ENCODE assay signal across 8 cellular contexts in the genomic region with DNA sequence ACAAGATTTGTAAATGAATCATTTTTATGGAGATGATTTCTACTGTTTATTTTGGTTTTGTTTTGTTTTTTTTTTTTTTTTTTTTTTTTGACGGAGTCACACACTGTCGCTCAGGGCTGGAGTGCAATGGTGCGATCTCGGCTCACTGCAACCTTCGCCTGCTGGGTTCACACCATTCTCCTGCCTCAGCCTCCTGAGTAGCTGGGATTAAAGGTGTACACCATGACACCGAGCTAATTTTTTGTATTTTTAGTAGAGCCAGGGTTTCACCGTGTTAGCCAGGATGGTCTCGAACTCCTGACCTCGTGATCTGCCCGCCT. TPM values are rescaled to one million over a fixed set of nuclear protein-coding genes. Genes with fewer than 3 reads are reported as not detected.
DNase-seq lines count a peak whose midpoint lies in the region; ATAC-seq, FAIRE-seq and TF ChIP-seq lines count a peak whose summit lies in the region.
"Not testable (repeated sequence)": the region's sequence is repeated elsewhere in the genome, so short reads cannot be mapped to it uniquely, and the experiment has no call there.

No MANE protein-coding gene starts in this region.

- dilution Hi-C loops in keratinocyte (cut with MboI; ENCODE audit: extremely low pct_ligation_motif_present, low sequenced_read_pairs): not testable (repeated sequence)

- H3K9me1 ChIP-seq in keratinocyte (ENCODE audit: control insufficient read depth, extremely low read depth, insufficient read depth, low read length): not testable (repeated sequence)

- H3K27me3 Mint-ChIP-seq in T-cell; endothelial cell (ENCODE audit: unreplicated experiment): not testable (repeated sequence)

- peak overlapping the region; percentile 46 to 76 (median 72); a peak in 20 of 22 replicates for H3K9ac ChIP-seq in BLaER1 treated with 17β-estradiol and CSF1 and Interleukin-3, amounts not matched to agents 10 nM and 100 nM
- not testable (repeated sequence) for H3K9ac ChIP-seq in HUES6 (ENCODE audit: low read length)
- H3K9ac ChIP-seq in adipocyte (ENCODE audit: low read length) (peak overlapping the region; percentile 84), keratinocyte (ENCODE audit: control insufficient read depth, extremely low read depth, insufficient read depth, low read length) (peak overlapping the region; percentile 43), stomach smooth muscle (ENCODE audit: low read length in 2 of 2) (peak overlapping the region in 1 of 2 donors; percentile 75)

- not testable (repeated sequence) for ATAC-seq in T-cell (replicated peaks in 1 of 4)

- H3K9me3 Mint-ChIP-seq in T-cell; endothelial cell (ENCODE audit: unreplicated experiment): not testable (repeated sequence)

- peak overlapping the region; percentile 67 to 80 (median 74) for H3K4me3 ChIP-seq in BLaER1 treated with 17β-estradiol and CSF1 and Interleukin-3, amounts not matched to agents 10 nM and 100 nM
- H3K4me3 ChIP-seq in HUES6 (ENCODE audit: low read depth, low read length) (peak overlapping the region; percentile 83), adipocyte (ENCODE audit: low read length) (peak overlapping the region; percentile 88), keratinocyte (ENCODE audit: control insufficient read depth in 2 of 3, extremely low read depth in 1 of 3, insufficient read depth in 2 of 3, low read depth in 1 of 3, low read length in 3 of 3) (peak overlapping the region in 2 of 3 experiments; percentile 46 to 67), neuron (ENCODE audit: low read length) (peak overlapping the region; percentile 63), stomach smooth muscle (ENCODE audit: low read length in 2 of 2) (peak overlapping the region; percentile 83 to 87)

- not testable (repeated sequence) for TF ChIP-seq CTCF in endothelial cell (IDR thresholded peaks at IDR 0.05; ENCODE audit: unreplicated experiment); keratinocyte (optimal IDR thresholded peaks at IDR 0.05 in 1 of 3, IDR thresholded peaks at IDR 0.05 in 1 of 3, conservative IDR thresholded peaks at IDR 0.05 in 1 of 3; ENCODE audit: extremely low read depth in 1 of 3, insufficient read depth in 2 of 3, low read length in 3 of 3)

- H3K36me3 ChIP-seq in BLaER1 treated with 17β-estradiol and CSF1 and Interleukin-3, amounts not matched to agents 10 nM and 100 nM; HUES6 (ENCODE audit: control insufficient read depth, insufficient read depth, low read length); adipocyte (ENCODE audit: control insufficient read depth, insufficient read depth, low read length, severe bottlenecking); keratinocyte (ENCODE audit: control insufficient read depth in 2 of 2, extremely low read depth in 1 of 2, insufficient read depth in 2 of 2, low read length in 2 of 2); neuron (ENCODE audit: insufficient read depth, low read length); stomach smooth muscle (ENCODE audit: control insufficient read depth in 2 of 2, insufficient read depth in 2 of 2, low read length in 2 of 2): not testable (repeated sequence)

- H3K4me2 ChIP-seq in BLaER1 treated with 17β-estradiol and CSF1 and Interleukin-3, amounts not matched to agents 10 nM and 100 nM: peak overlapping the region; percentile 71 to 99 (median 95)
- H3K4me2 ChIP-seq in keratinocyte (ENCODE audit: control insufficient read depth, extremely low read depth, insufficient read depth, low read depth, low read length): peak overlapping the region; percentile 55

- not testable (repeated sequence) for DNase-seq in T-cell; adipocyte (ENCODE audit: low read depth); endothelial cell (ENCODE audit: low spot score); keratinocyte (ENCODE audit: low read depth, low spot score)

- H3K4me3 Mint-ChIP-seq in T-cell: peak overlapping the region; percentile 77 to 88 (median 85)
- peak overlapping the region; percentile 79 for H3K4me3 Mint-ChIP-seq in endothelial cell (ENCODE audit: unreplicated experiment)

- CTCF ChIA-PET in T-cell (lab: Charles Lee): interaction anchor here in 1 of 2 donors (0.6 to 1.2 kb wide), 4 partner anchors 12 to 264 kb away, joined by 3 to 5 read pairs (median 4); partner anchors contain the start of gene RNF216

- H3K27ac ChIP-seq in BLaER1 treated with 17β-estradiol and CSF1 and Interleukin-3, amounts not matched to agents 10 nM and 100 nM: peak overlapping the region; percentile 58 to 88 (median 77)
- peak overlapping the region; percentile 7; the same call in 1 of the 2 replicates for H3K27ac ChIP-seq in HUES6 (ENCODE audit: low read depth, low read length)
- H3K27ac ChIP-seq in keratinocyte (ENCODE audit: control insufficient read depth, insufficient read depth, low read length): peak overlapping the region; percentile 40
- H3K27ac ChIP-seq in stomach smooth muscle (ENCODE audit: low read length): peak overlapping the region; percentile 55

- H3K27ac Mint-ChIP-seq in T-cell: peak overlapping the region; percentile 85 to 92
- peak overlapping the region; percentile 61 for H3K27ac Mint-ChIP-seq in endothelial cell (ENCODE audit: unreplicated experiment)

- not testable (repeated sequence) for H3K27me3 ChIP-seq in BLaER1 treated with 17β-estradiol and CSF1 and Interleukin-3, amounts not matched to agents 10 nM and 100 nM; HUES6 (ENCODE audit: control insufficient read depth, insufficient read depth, low read length); adipocyte (replicated peaks; ENCODE audit: control insufficient read depth, insufficient read depth, low read length); keratinocyte (ENCODE audit: control insufficient read depth, extremely low read depth, insufficient read depth, low read length); neuron (ENCODE audit: insufficient read depth, low read length); stomach smooth muscle (ENCODE audit: control insufficient read depth in 1 of 2, insufficient read depth in 2 of 2, low read length in 2 of 2)

- not testable (repeated sequence) for H3K9me3 ChIP-seq in BLaER1 treated with 17β-estradiol and CSF1 and Interleukin-3, amounts not matched to agents 10 nM and 100 nM (replicated peaks in 1 of 11); HUES6 (ENCODE audit: control insufficient read depth, insufficient read depth, low read depth, low read length); adipocyte (ENCODE audit: control insufficient read depth, low read length); keratinocyte (ENCODE audit: control insufficient read depth, low read depth, low read length); neuron (ENCODE audit: low read length); stomach smooth muscle (ENCODE audit: control insufficient read depth in 2 of 2, low read length in 2 of 2)

- not testable (repeated sequence) for H3K36me3 Mint-ChIP-seq in T-cell; endothelial cell (ENCODE audit: low read depth, unreplicated experiment)

- H4K20me1 ChIP-seq in BLaER1 treated with 17β-estradiol and CSF1 and Interleukin-3, amounts not matched to agents 10 nM and 100 nM; keratinocyte (ENCODE audit: control insufficient read depth, extremely low read depth, insufficient read depth, low read length): not testable (repeated sequence)

- FAIRE-seq in keratinocyte (lab: Jason Lieb, UNC): not testable (repeated sequence)

- peak overlapping the region; percentile 94 for H2AFZ ChIP-seq in keratinocyte (ENCODE audit: control insufficient read depth, low read length)
- peak overlapping the region; percentile 93 for H2AFZ ChIP-seq in neuron (ENCODE audit: low read depth, low read length)

- POLR2A ChIA-PET in T-cell (lab: Charles Lee): interaction anchor here (0.5 to 0.6 kb wide), 2 partner anchors 35 to 528 kb away, joined by 7 to 15 read pairs; no protein-coding TSS in a partner anchor

- H3K4me1 Mint-ChIP-seq in T-cell (peaks cover 23 to 39% (median 34%) of the 10 kb centered on the region in 3 donors), endothelial cell (ENCODE audit: unreplicated experiment) (peaks cover 13% of the 10 kb centered on the region)

- peaks cover 6 to 46% (median 30%) of the 10 kb centered on the region in 10 experiments for H3K4me1 ChIP-seq in BLaER1 treated with 17β-estradiol and CSF1 and Interleukin-3, amounts not matched to agents 10 nM and 100 nM
- not testable (repeated sequence) for H3K4me1 ChIP-seq in HUES6 (ENCODE audit: control insufficient read depth, insufficient read depth, low read length); adipocyte (ENCODE audit: control insufficient read depth, insufficient read depth, low read length); keratinocyte (ENCODE audit: control insufficient read depth, extremely low read depth, insufficient read depth, low read length); neuron (ENCODE audit: insufficient read depth, low read length); stomach smooth muscle (ENCODE audit: control insufficient read depth, insufficient read depth, low read length)

- H3K79me2 ChIP-seq in keratinocyte (ENCODE audit: control insufficient read depth, insufficient read depth, low read length): not testable (repeated sequence)

RNA-seq across cellular contexts. Expression of gene RNF216, which starts 40.9 kb away (rescaled TPM):
- total RNA-seq in T-cell (10 to 100 TPM; 79.5 to 96.6 (median 87.4) TPM), endothelial cell (ENCODE audit: unreplicated experiment) (40.8 TPM)
- 12.4 to 23.6 TPM (median 15.4 TPM) in 3 replicates for polyA plus RNA-seq in keratinocyte
- polyA plus RNA-seq in keratinocyte (2011; ENCODE audit: low read depth): 21.6 TPM
- 13.1 and 15.1 TPM in 2 replicates for polyA plus RNA-seq in keratinocyte (2011; cell fraction: cytosol; rRNA removed)
- polyA plus RNA-seq in keratinocyte (2011; cell fraction: nucleus; rRNA removed): 28.5 and 30.0 TPM in 2 replicates
- polyA plus RNA-seq in keratinocyte (2012; ENCODE audit: low replicate concordance): 9.2 and 17.1 TPM in 2 replicates
- polyA minus RNA-seq in keratinocyte: 19.3 to 27.7 TPM (median 24.0 TPM) in 3 replicates
- polyA minus RNA-seq in keratinocyte (2011; cell fraction: cytosol; rRNA and poly(A)+ RNA removed): 18.4 TPM
- polyA minus RNA-seq in keratinocyte (2011; cell fraction: nucleus; rRNA and poly(A)+ RNA removed): 25.0 and 42.5 TPM in 2 replicates

RNA-seq across cellular contexts. Expression of gene OCM, which starts 58.2 kb away (rescaled TPM):
- total RNA-seq in T-cell (10 to 100 TPM in 1 of 5 donors, 1 to 10 TPM in 4; 2.7 to 10.5 (median 6.9) TPM), endothelial cell (ENCODE audit: unreplicated experiment) (not detected)
- polyA plus RNA-seq in keratinocyte: not detected in 3 replicates
- not detected for polyA plus RNA-seq in keratinocyte (2011; ENCODE audit: low read depth)
- not detected in 2 replicates for polyA plus RNA-seq in keratinocyte (2011; cell fraction: cytosol; rRNA removed)
- polyA plus RNA-seq in keratinocyte (2011; cell fraction: nucleus; rRNA removed): 0.25 TPM in 1 of 2 replicates, not detected in the other
- not detected in 2 replicates for polyA plus RNA-seq in keratinocyte (2012; ENCODE audit: low replicate concordance)
- not detected in 3 replicates for polyA minus RNA-seq in keratinocyte
- polyA minus RNA-seq in keratinocyte (2011; cell fraction: cytosol; rRNA and poly(A)+ RNA removed): not detected
- not detected in 2 replicates for polyA minus RNA-seq in keratinocyte (2011; cell fraction: nucleus; rRNA and poly(A)+ RNA removed)

Comparison
In these comparisons a context has a peak if more than half of its experiments do, and no peak if none do; other contexts are left out.
1. H3K27ac ChIP-seq: peak in every context shown above with its lines; median percentile 77 in BLaER1 treated with 17β-estradiol and CSF1 and Interleukin-3, amounts not matched to agents 10 nM and 100 nM; 55 in stomach smooth muscle; 40 in keratinocyte; 7 in HUES6.